Comparison of ENCODE assay signal across 8 cellular contexts in genomic region chr22:46791201-46791731, GRCh38. TPM values are rescaled to one million over a fixed set of nuclear protein-coding genes. Genes with fewer than 3 reads are reported as not detected.
A peak's percentile ranks its signal among the peaks of the same experiment; 100 is the strongest.
DNase-seq lines count a peak whose midpoint lies in the region; ATAC-seq and TF ChIP-seq lines count a peak whose summit lies in the region.

No MANE protein-coding gene starts in this region.

- peak overlapping the region; percentile 100 for H3K27ac Mint-ChIP-seq in CD4-positive, alpha-beta T cell

- no peaks in the 10 kb centered on the region for H3K27me3 Mint-ChIP-seq in CD4-positive, alpha-beta T cell

- H3K36me3 Mint-ChIP-seq in CD4-positive, alpha-beta T cell (ENCODE audit: low read depth), result peaks cover 37% of the 10 kb centered on the region

- no peak for TF ChIP-seq EP300 in gastroesophageal sphincter (IDR thresholded peaks at IDR 0.05)

- no peak for TF ChIP-seq CTCF in CD4-positive, alpha-beta T cell (IDR thresholded peaks at IDR 0.05)
- no peak for TF ChIP-seq CTCF in RWPE1 (conservative IDR thresholded peaks at IDR 0.05; ENCODE audit: low read depth)
- no peak for TF ChIP-seq CTCF in gastroesophageal sphincter (IDR thresholded peaks at IDR 0.05)

- ATAC-seq in CD4-positive, alpha-beta T cell (ENCODE audit: poor library complexity), result peak; percentile 90
- ATAC-seq in gastroesophageal sphincter, result peak; percentile 68
- ATAC-seq in HG03159 (IDR thresholded peaks at IDR 0.05; ENCODE audit: unreplicated experiment), result no peak
- ATAC-seq in HG02763 (IDR thresholded peaks at IDR 0.05; ENCODE audit: unreplicated experiment), result no peak

- H3K4me3 ChIP-seq in gastroesophageal sphincter, result no peak overlapping the region

- peaks cover 0 to 38% of the 10 kb centered on the region in 2 donors for H3K36me3 ChIP-seq in gastroesophageal sphincter

- CTCF ChIA-PET in CD4-positive, alpha-beta T cell (lab: Charles Lee), result interaction anchor here (0.7 to 3.0 kb wide), 9 partner anchors 10 to 61 kb away, joined by 3 to 21 read pairs (median 9); partner anchors contain the start of gene TBC1D22A
- CTCF ChIA-PET in RWPE1 (lab: Yijun Ruan, JAX), result no interaction called here

- peak overlapping the region; percentile 91 for H3K27ac ChIP-seq in CD4-positive, alpha-beta T cell (ENCODE audit: low read depth, low read length)
- H3K27ac ChIP-seq in RWPE1 (peak overlapping the region; percentile 72), gastroesophageal sphincter (peak overlapping the region in 3 of 4 donors; percentile 57 to 70 (median 65))

- intact Hi-C loops in CD4-positive, alpha-beta T cell (cut with DNase I, micrococcal nuclease), result loop anchor here (1.0 to 2.0 kb wide), 5 partner anchors 17 to 52 kb away; partner anchors contain the start of genes CERK (in 1 of the 2) and TBC1D22A (in 1 of the 2)

- WGBS in gastroesophageal sphincter (ENCODE audit: low coverage in 1 of 2), 2 donors, result 15 to 29% methylated on average over 4 to 7 of the region's 13 CpGs

- no peaks in the 10 kb centered on the region for H3K27me3 ChIP-seq in CD4-positive, alpha-beta T cell (ENCODE audit: control insufficient read depth, insufficient read depth, low read length)
- no peaks in the 10 kb centered on the region for H3K27me3 ChIP-seq in gastroesophageal sphincter

- peak overlapping the region; percentile 79 for H3K4me3 Mint-ChIP-seq in CD4-positive, alpha-beta T cell

- peaks cover 0 to 24% (median 7%) of the 10 kb centered on the region in 3 donors for H3K4me1 ChIP-seq in gastroesophageal sphincter

- POLR2A ChIA-PET in CD4-positive, alpha-beta T cell (lab: Charles Lee), result interaction anchor here (0.7 to 3.1 kb wide), 13 partner anchors 9 to 456 kb away, joined by 3 to 60 read pairs (median 7); partner anchors contain the start of genes TBC1D22A and TRMU
- POLR2A ChIA-PET in RWPE1 (lab: Yijun Ruan, JAX; ENCODE audit: low non-redundant PET), result no interaction called here

- peak; percentile 67 to 89 (median 78) for DNase-seq in CD4-positive, alpha-beta T cell
- peak; percentile 34 for DNase-seq in RWPE1 (ENCODE audit: low spot score)
- DNase-seq in activated gamma-delta T cell (lab: John Stamatoyannopoulos, UW), result peak; percentile 42
- DNase-seq in stimulated activated CD4-positive, alpha-beta T cell treated with anti-CD3 and anti-CD28 coated beads, Interleukin-1b, Interleukin-23, amount 100 ng/mL, for 4 hours (ENCODE audit: low read depth in 2 of 2), result peak; percentile 59 to 60
- DNase-seq in DMS53 treated with DMSO at 0.1 percent for 48 hours (lab: John Stamatoyannopoulos, UW; ENCODE audit: unreplicated experiment), result no peak

- H3K9me3 Mint-ChIP-seq in CD4-positive, alpha-beta T cell, result no peaks in the 10 kb centered on the region

- TF ChIP-seq POLR2A in gastroesophageal sphincter (IDR thresholded peaks at IDR 0.05), result no peak

- peaks cover 51% of the 10 kb centered on the region for H3K4me1 Mint-ChIP-seq in CD4-positive, alpha-beta T cell (ENCODE audit: low read depth)

- H3K9me3 ChIP-seq in CD4-positive, alpha-beta T cell (ENCODE audit: control insufficient read depth, low read length), result no peaks in the 10 kb centered on the region
- peaks cover 0 to 3% (median 0%) of the 10 kb centered on the region in 3 donors for H3K9me3 ChIP-seq in gastroesophageal sphincter

RNA-seq across cellular contexts. Expression of gene TBC1D22A, which starts 28.8 kb away (rescaled TPM):
- 10 to 100 TPM; 27.1 to 31.7 TPM for total RNA-seq in CD4-positive, alpha-beta T cell
- total RNA-seq in gastroesophageal sphincter, result 10 to 100 TPM; 16.2 to 22.2 (median 17.8) TPM

RNA-seq across cellular contexts. Expression of gene CERK, which starts 53.2 kb away (rescaled TPM):
- total RNA-seq in CD4-positive, alpha-beta T cell, result 10 to 100 TPM; 84.6 to 88.5 TPM
- total RNA-seq in gastroesophageal sphincter, result 10 to 100 TPM; 44.6 to 55.9 (median 45.6) TPM

Comparison
In these comparisons a context has a peak if more than half of its experiments do, and no peak if none do; other contexts are left out.
1. ATAC-seq: peak in CD4-positive, alpha-beta T cell (single experiment) and gastroesophageal sphincter (single experiment); none in HG03159 (single experiment) and HG02763 (single experiment).
2. Peak in every context shown above with its lines, with median percentiles within 50 percentile points of each other: H3K27ac ChIP-seq.